16 cellular contexts compared by ENCODE assay signal in genomic region chr5:145980718-145981117, GRCh38. TPM values are rescaled to one million over a fixed set of nuclear protein-coding genes. Genes with fewer than 3 reads are reported as not detected.
A peak's percentile ranks its signal among the peaks of the same experiment; 100 is the strongest.
DNase-seq lines count a peak whose midpoint lies in the region; ATAC-seq and TF ChIP-seq lines count a peak whose summit lies in the region.
"Had no signal": no experiment of that assay in that cellular context is flagged by ENCODE, and none has a peak within 500 bp of the region (broad histone marks: within the 10 kb centered on the region; RNA-seq: fewer than 3 reads in every experiment).

No MANE protein-coding gene starts in this region.

- no peaks in the 10 kb centered on the region for H4K20me1 ChIP-seq in GM23338 (replicated peaks; ENCODE audit: insufficient read depth)

- H3K27ac Mint-ChIP-seq in GM23338 (no peak overlapping the region), endodermal cell (no peak overlapping the region), endothelial cell (ENCODE audit: unreplicated experiment) (no peak overlapping the region)
- H3K27ac Mint-ChIP-seq: activated CD4-positive, alpha-beta T cell treated with anti-CD3 and anti-CD28 coated beads, Interleukin-2, amount 10 ng/mL, durations not matched to agents 24 days and 14 days had no signal

- H3K4me1 Mint-ChIP-seq in GM23338 (peaks cover 11% of the 10 kb centered on the region; the same call in 2 of the 3 replicates), endodermal cell (peaks cover 70% of the 10 kb centered on the region), endothelial cell (ENCODE audit: unreplicated experiment) (no peaks in the 10 kb centered on the region)
- H3K4me1 Mint-ChIP-seq: activated CD4-positive, alpha-beta T cell treated with anti-CD3 and anti-CD28 coated beads, Interleukin-2, amount 10 ng/mL, durations not matched to agents 24 days and 14 days had no signal

- no peak overlapping the region for H3K4me3 ChIP-seq in GM23338
- H3K4me3 ChIP-seq in endodermal cell (ENCODE audit: low read length), result no peak overlapping the region
- H3K4me3 ChIP-seq in retinal pigment epithelial cell (ENCODE audit: low read length), result no peak overlapping the region
- H3K4me3 ChIP-seq: ovary, SJCRH30, smooth muscle cell, upper lobe of right lung had no signal

- H3F3A ChIP-seq in GM23338 (replicated peaks; ENCODE audit: low read depth), result no peaks in the 10 kb centered on the region

- no peak overlapping the region for H3K4me2 ChIP-seq in GM23338

- no peak overlapping the region for H2AFZ ChIP-seq in GM23338

- no peaks in the 10 kb centered on the region for H3K9me3 ChIP-seq in endodermal cell (ENCODE audit: control insufficient read depth, low read length)
- H3K9me3 ChIP-seq: ovary, SJCRH30, upper lobe of right lung had no signal

- no peaks in the 10 kb centered on the region for H3K9me3 Mint-ChIP-seq in GM23338
- H3K9me3 Mint-ChIP-seq in endodermal cell, result no peaks in the 10 kb centered on the region
- H3K9me3 Mint-ChIP-seq in endothelial cell (ENCODE audit: unreplicated experiment), result no peaks in the 10 kb centered on the region
- H3K9me3 Mint-ChIP-seq: activated CD4-positive, alpha-beta T cell treated with anti-CD3 and anti-CD28 coated beads, Interleukin-2, amount 10 ng/mL, durations not matched to agents 24 days and 14 days had no signal

- H3K27me3 ChIP-seq in GM23338 (ENCODE audit: insufficient read depth) (no peaks in the 10 kb centered on the region), endodermal cell (ENCODE audit: control insufficient read depth, insufficient read depth, low read length, poor library complexity, severe bottlenecking) (no peaks in the 10 kb centered on the region)
- H3K27me3 ChIP-seq: ovary, SJCRH30, upper lobe of right lung had no signal

- H3K9ac ChIP-seq in endodermal cell (ENCODE audit: extremely low read depth, low read length, poor library complexity, severe bottlenecking), result no peak overlapping the region

- H3K27ac ChIP-seq in GM23338 (ENCODE audit: low read depth), result no peak overlapping the region
- H3K27ac ChIP-seq in endodermal cell (ENCODE audit: low read depth, low read length), result no peak overlapping the region
- H3K27ac ChIP-seq: ovary, SJCRH30, upper lobe of right lung had no signal

- ATAC-seq in GM23338, result peak; percentile 38; the same call in 2 of the 3 replicates
- ATAC-seq: upper lobe of right lung had no signal

- H3K27me3 Mint-ChIP-seq in GM23338 (ENCODE audit: insufficient read depth, low read depth, poor library complexity) (no peaks in the 10 kb centered on the region), endodermal cell (ENCODE audit: insufficient read depth) (no peaks in the 10 kb centered on the region), endothelial cell (ENCODE audit: unreplicated experiment) (peaks cover 3% of the 10 kb centered on the region)

- H3K4me3 Mint-ChIP-seq in GM23338, result no peak overlapping the region
- H3K4me3 Mint-ChIP-seq in endodermal cell, result no peak overlapping the region
- H3K4me3 Mint-ChIP-seq in endothelial cell (ENCODE audit: unreplicated experiment), result no peak overlapping the region
- H3K4me3 Mint-ChIP-seq: activated CD4-positive, alpha-beta T cell treated with anti-CD3 and anti-CD28 coated beads, Interleukin-2, amount 10 ng/mL, durations not matched to agents 24 days and 14 days had no signal

- no peaks in the 10 kb centered on the region for H3K79me2 ChIP-seq in GM23338 (replicated peaks; ENCODE audit: insufficient read depth)

- H3K36me3 ChIP-seq in GM23338 (ENCODE audit: insufficient read depth), result no peaks in the 10 kb centered on the region
- no peaks in the 10 kb centered on the region for H3K36me3 ChIP-seq in endodermal cell (ENCODE audit: control insufficient read depth, insufficient read depth, low read length)
- H3K36me3 ChIP-seq: ovary, SJCRH30, upper lobe of right lung had no signal

- peak; percentile 53 to 67 for TF ChIP-seq CTCF in GM23338 (conservative IDR thresholded peaks at IDR 0.05; ENCODE audit: low read depth in 2 of 2)
- TF ChIP-seq CTCF in endodermal cell (conservative IDR thresholded peaks at IDR 0.05), result peak; percentile 67
- peak; percentile 30 for TF ChIP-seq CTCF in retinal pigment epithelial cell (conservative IDR thresholded peaks at IDR 0.05; ENCODE audit: low read depth, low read length)
- no peak for TF ChIP-seq CTCF in endothelial cell (IDR thresholded peaks at IDR 0.05; ENCODE audit: unreplicated experiment)

- H3K4me1 ChIP-seq in GM23338 (ENCODE audit: insufficient read depth) (no peaks in the 10 kb centered on the region; the same call in 1 of the 2 replicates), endodermal cell (ENCODE audit: control insufficient read depth, insufficient read depth, low read length) (peaks cover 39% of the 10 kb centered on the region)
- H3K4me1 ChIP-seq: SJCRH30 had no signal

- H3K36me3 Mint-ChIP-seq in GM23338 (ENCODE audit: low read depth) (no peaks in the 10 kb centered on the region), endodermal cell (ENCODE audit: low read depth) (no peaks in the 10 kb centered on the region), endothelial cell (ENCODE audit: low read depth, unreplicated experiment) (no peaks in the 10 kb centered on the region)

- H3K9me2 ChIP-seq in GM23338 (ENCODE audit: insufficient read depth), result no peaks in the 10 kb centered on the region; the same call in 1 of the 2 replicates

- 91% methylated on average over 2 of the region's 2 CpGs; no CpG with 5 or more reads in 1 of the 2 experiments for WGBS in endodermal cell (ENCODE audit: insufficient coverage in 1 of 2, insufficient read length in 1 of 2), 2 experiments

- DNase-seq in GM23338 (ENCODE audit: low spot score), result peak; percentile 28
- peak; percentile 6 for DNase-seq in OCI-M1 (lab: John Stamatoyannopoulos, UW)
- DNase-seq in endodermal cell, result no peak
- no peak for DNase-seq in retinal pigment epithelial cell (ENCODE audit: low read depth)
- no peak for DNase-seq in SW 1271 (lab: John Stamatoyannopoulos, UW)
- no peak for DNase-seq in DMS79 (lab: John Stamatoyannopoulos, UW)
- DNase-seq in endothelial cell (ENCODE audit: low spot score), result no peak
- no peak for DNase-seq in stimulated activated naive CD4-positive, alpha-beta T cell treated with Interleukin-2 at 50 U/mL for 16 hours (lab: John Stamatoyannopoulos, UW)
- DNase-seq: activated CD4-positive, alpha-beta T cell treated with anti-CD3 and anti-CD28 coated beads, Interleukin-2, amount 10 ng/mL, durations not matched to agents 24 days and 14 days; activated CD8-positive, alpha-beta memory T cell treated with anti-CD3 and anti-CD28 coated beads, Interleukin-2, amount 50 U/mL, for 48 hours; cortex of kidney; NCI-H146; ovary; SJCRH30; upper lobe of right lung had no signal

TF ChIP-seq in GM23338, 12 proteins besides CTCF, POLR2A, EP300 and RAD21:
- no peak for TF ChIP-seq ZNF114 (CRISPR knock-in tag; IDR thresholded peaks at IDR 0.05)
- no peak for TF ChIP-seq NANOG (IDR thresholded peaks at IDR 0.05; ENCODE audit: borderline replicate concordance)
- TF ChIP-seq POLR2AphosphoS5 (IDR thresholded peaks at IDR 0.05; ENCODE audit: low read depth), result no peak
- TF ChIP-seq STAT1 (IDR thresholded peaks at IDR 0.05; ENCODE audit: unreplicated experiment), result no peak
- no peak for TF ChIP-seq EZH2 (IDR thresholded peaks at IDR 0.05; ENCODE audit: low read depth, unreplicated experiment)
- TF ChIP-seq CREB1 (CRISPR knock-in tag; IDR thresholded peaks at IDR 0.05; ENCODE audit: low read depth), result no peak

RNA-seq across cellular contexts. Expression of gene SH3RF2, which starts 44.3 kb away (rescaled TPM):
- total RNA-seq in GM23338 (2014; rRNA removed; shearing (Covaris generic)), result 1.1 and 2.4 TPM in 2 replicates
- polyA plus RNA-seq in GM23338 (2016; fragmentation: Nextera tagmentation; extraction: Ambion mirVana), result 0.80 and 1.7 TPM in 2 replicates
- total RNA-seq in endodermal cell (1 to 10 TPM; 2.6 to 3.2 TPM), endothelial cell (ENCODE audit: unreplicated experiment) (0.23 TPM)
- 1.4 TPM for polyA plus RNA-seq in endodermal cell (2013, experiment 1 of 2)
- 1.9 TPM for polyA plus RNA-seq in endodermal cell (2013, experiment 2 of 2)
- total RNA-seq: SJCRH30 had no signal

Comparison
In these comparisons a context has a peak if more than half of its experiments do, and no peak if none do; other contexts are left out.
1. DNase-seq: peak in GM23338 (single experiment) and OCI-M1 (single experiment); none in endodermal cell (single experiment), retinal pigment epithelial cell (single experiment), SW 1271 (0 of 2), DMS79 (single experiment), endothelial cell (single experiment) and stimulated activated naive CD4-positive, alpha-beta T cell treated with Interleukin-2 at 50 U/mL for 16 hours (single experiment).